12 cellular contexts compared by ENCODE assay signal in genomic region chr7:56009695-56010094, GRCh38. TPM values are rescaled to one million over a fixed set of nuclear protein-coding genes. Genes with fewer than 3 reads are reported as not detected.
DNase-seq lines count a peak whose midpoint lies in the region.
"Had no signal": no experiment of that assay in that cellular context is flagged by ENCODE, and none has a peak within 500 bp of the region (broad histone marks: within the 10 kb centered on the region; RNA-seq: fewer than 3 reads in every experiment).

No MANE protein-coding gene starts in this region.

- DNase-seq in NCI-H1694 treated with DMSO at 0.1 percent for 48 hours (lab: John Stamatoyannopoulos, UW) (peak; percentile 72), SK-MEL-5 (ENCODE audit: low read depth, low spot score) (peak; percentile 89), hypothalamus (lab: John Stamatoyannopoulos, UW) (peak in 49 of 51 donors; percentile 2 to 84 (median 39)), superior temporal gyrus (ENCODE audit: extremely low spot score) (peak; percentile 95), activated T-cell treated with anti-CD3 and anti-CD28 coated beads for 4 hours (no peak), MV-4-11 (lab: John Stamatoyannopoulos, UW) (no peak), Kasumi-1 (lab: John Stamatoyannopoulos, UW) (no peak)
- no peak for DNase-seq in activated CD8-positive, alpha-beta memory T cell treated with anti-CD3 and anti-CD28 coated beads, Interleukin-2, amount 50 U/mL, for 48 hours
- DNase-seq: effector memory CD4-positive, alpha-beta T cell; GDM1; left lung; tibial artery had no signal

- in situ Hi-C loops in SK-MEL-5 (cut with HindIII; ENCODE audit: low pct_unique_long_range_greater_than_20kb, low sequenced_read_pairs), result no loop called here

RNA-seq across cellular contexts. Expression of gene PSPH, which starts 41.5 kb away (rescaled TPM):
- 357 and 414 TPM in 2 replicates for total RNA-seq in SK-MEL-5 (2014; rRNA removed; shearing (Covaris generic))
- 418 and 459 TPM in 2 replicates for polyA plus RNA-seq in SK-MEL-5 (2015; cell fraction: cytosol; rRNA removed)
- 97.6 and 113 TPM in 2 replicates for polyA plus RNA-seq in SK-MEL-5 (2015; cell fraction: nucleus; rRNA removed)

RNA-seq across cellular contexts. Expression of gene CCT6A, which starts 41.9 kb away (rescaled TPM):
- 710 and 744 TPM in 2 replicates for total RNA-seq in SK-MEL-5 (2014; rRNA removed; shearing (Covaris generic))
- 386 and 462 TPM in 2 replicates for polyA plus RNA-seq in SK-MEL-5 (2015; cell fraction: cytosol; rRNA removed)
- polyA plus RNA-seq in SK-MEL-5 (2015; cell fraction: nucleus; rRNA removed), result 727 and 824 TPM in 2 replicates

RNA-seq across cellular contexts. Expression of gene NIPSNAP2, which starts 45.3 kb away (rescaled TPM):
- total RNA-seq in SK-MEL-5 (2014; rRNA removed; shearing (Covaris generic)), result 115 and 125 TPM in 2 replicates
- 101 and 122 TPM in 2 replicates for polyA plus RNA-seq in SK-MEL-5 (2015; cell fraction: cytosol; rRNA removed)
- polyA plus RNA-seq in SK-MEL-5 (2015; cell fraction: nucleus; rRNA removed), result 109 and 140 TPM in 2 replicates

RNA-seq across cellular contexts. Expression of gene SUMF2, which starts 54.4 kb away (rescaled TPM):
- total RNA-seq in SK-MEL-5 (2014; rRNA removed; shearing (Covaris generic)), result 559 and 567 TPM in 2 replicates
- 896 and 928 TPM in 2 replicates for polyA plus RNA-seq in SK-MEL-5 (2015; cell fraction: cytosol; rRNA removed)
- polyA plus RNA-seq in SK-MEL-5 (2015; cell fraction: nucleus; rRNA removed), result 565 and 634 TPM in 2 replicates

RNA-seq across cellular contexts. Expression of gene MRPS17, which starts 58.0 kb away (rescaled TPM):
- total RNA-seq in SK-MEL-5 (2014; rRNA removed; shearing (Covaris generic)), result 32.2 and 34.3 TPM in 2 replicates
- polyA plus RNA-seq in SK-MEL-5 (2015; cell fraction: cytosol; rRNA removed), result 15.5 and 16.5 TPM in 2 replicates
- polyA plus RNA-seq in SK-MEL-5 (2015; cell fraction: nucleus; rRNA removed), result 2.9 and 7.1 TPM in 2 replicates

Comparison
In these comparisons a context has a peak if more than half of its experiments do, and no peak if none do; other contexts are left out.
1. DNase-seq: peak in NCI-H1694 treated with DMSO at 0.1 percent for 48 hours (single experiment), SK-MEL-5 (single experiment), hypothalamus (49 of 51) and superior temporal gyrus (single experiment); none in activated T-cell treated with anti-CD3 and anti-CD28 coated beads for 4 hours (single experiment), MV-4-11 (single experiment), activated CD8-positive, alpha-beta memory T cell treated with anti-CD3 and anti-CD28 coated beads, Interleukin-2, amount 50 U/mL, for 48 hours (single experiment) and Kasumi-1 (0 of 2).